In the genomic region with DNA sequence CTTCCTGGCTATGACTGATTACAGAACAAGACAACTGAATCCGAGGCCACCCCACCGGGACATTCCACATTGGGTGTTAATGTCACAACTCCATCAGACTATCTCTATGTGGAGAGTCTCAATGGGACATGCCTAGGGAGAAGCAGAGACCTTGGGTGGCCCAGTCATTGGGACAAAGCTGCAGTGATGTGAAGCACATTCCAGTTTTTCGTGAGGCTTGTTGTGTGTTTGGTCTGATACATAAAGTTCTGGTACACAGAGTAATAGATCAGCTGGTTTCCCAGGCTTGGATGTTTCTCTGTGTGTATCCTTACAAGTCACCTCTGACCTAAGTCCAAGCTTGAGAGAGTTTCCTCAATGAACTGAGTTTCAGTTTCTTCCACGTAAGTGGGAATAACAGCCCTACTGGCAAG, we compare ENCODE assay signal across 35 cellular contexts. TPM values are rescaled to one million over a fixed set of nuclear protein-coding genes. Genes with fewer than 3 reads are reported as not detected.
A peak's percentile ranks its signal among the peaks of the same experiment; 100 is the strongest.
DNase-seq lines count a peak whose midpoint lies in the region; ATAC-seq and TF ChIP-seq lines count a peak whose summit lies in the region.
"Had no signal": no experiment of that assay in that cellular context is flagged by ENCODE, and none has a peak within 500 bp of the region (broad histone marks: within the 10 kb centered on the region; RNA-seq: fewer than 3 reads in every experiment).

No MANE protein-coding gene starts in this region.

- H3K36me3 ChIP-seq in left ventricle myocardium inferior = no peaks in the 10 kb centered on the region
- no peaks in the 10 kb centered on the region for H3K36me3 ChIP-seq in parathyroid adenoma (ENCODE audit: control insufficient read depth, insufficient read depth, low read length)
- H3K36me3 ChIP-seq in upper lobe of right lung = no peaks in the 10 kb centered on the region
- no peaks in the 10 kb centered on the region for H3K36me3 ChIP-seq in SK-N-SH (replicated peaks in 1 of 2; ENCODE audit: control insufficient read depth in 1 of 2, insufficient read depth in 2 of 2, low read length in 1 of 2)
- H3K36me3 ChIP-seq: MG63, neural progenitor cell, thyroid gland had no signal

- H3K27ac Mint-ChIP-seq in activated naive CD4-positive, alpha-beta T cell treated with anti-CD3 and anti-CD28 coated beads, Interleukin-2, amount 10 ng/mL, durations not matched to agents 7 days and 5 days = no peak overlapping the region
- H3K27ac Mint-ChIP-seq: activated naive CD8-positive, alpha-beta T cell treated with anti-CD3 and anti-CD28 coated beads, Interleukin-2, amount 50 U/mL, for 24 hours; CD8-positive, alpha-beta T cell; HFFc6; immature natural killer cell; neural progenitor cell; T-helper 2 cell treated with Interferon-gamma antibody and Interleukin-4, amounts not matched to agents 5 μg/mL and 100 μg/mL, for 36 hours had no signal

- H3K9me3 Mint-ChIP-seq in activated naive CD4-positive, alpha-beta T cell treated with anti-CD3 and anti-CD28 coated beads, Interleukin-2, amount 10 ng/mL, durations not matched to agents 7 days and 5 days = no peaks in the 10 kb centered on the region
- H3K9me3 Mint-ChIP-seq: activated naive CD8-positive, alpha-beta T cell treated with anti-CD3 and anti-CD28 coated beads, Interleukin-2, amount 50 U/mL, for 24 hours; CD8-positive, alpha-beta T cell; HFFc6; immature natural killer cell; neural progenitor cell had no signal

- TF ChIP-seq RAD21 in SK-N-SH (IDR thresholded peaks at IDR 0.05; ENCODE audit: low read length) = no peak

- no peaks in the 10 kb centered on the region for H3K36me3 Mint-ChIP-seq in activated naive CD4-positive, alpha-beta T cell treated with anti-CD3 and anti-CD28 coated beads, Interleukin-2, amount 10 ng/mL, durations not matched to agents 7 days and 5 days
- H3K36me3 Mint-ChIP-seq: CD8-positive, alpha-beta T cell; immature natural killer cell; neural progenitor cell had no signal

- TF ChIP-seq EP300 in SK-N-SH (IDR thresholded peaks at IDR 0.05; ENCODE audit: borderline replicate concordance in 1 of 2, low read depth in 1 of 2, low read length in 1 of 2) = no peak

- no peaks in the 10 kb centered on the region for H3K9me2 ChIP-seq in SK-N-SH

- H4K20me1 ChIP-seq in SK-N-SH (ENCODE audit: insufficient read depth) = no peaks in the 10 kb centered on the region

- H3K4me3 ChIP-seq in left ventricle myocardium inferior = no peak overlapping the region
- H3K4me3 ChIP-seq in parathyroid adenoma (ENCODE audit: low read depth, low read length) = no peak overlapping the region
- no peak overlapping the region for H3K4me3 ChIP-seq in upper lobe of right lung
- no peak overlapping the region for H3K4me3 ChIP-seq in SK-N-SH (ENCODE audit: low read depth in 2 of 2, low read length in 1 of 2)
- H3K4me3 ChIP-seq: GM23248, MG63, neural progenitor cell, thyroid gland had no signal

- H3K79me2 ChIP-seq in parathyroid adenoma = no peaks in the 10 kb centered on the region
- H3K79me2 ChIP-seq in SK-N-SH (ENCODE audit: insufficient read depth) = no peaks in the 10 kb centered on the region

- H3K9me3 ChIP-seq in left ventricle myocardium inferior (replicated peaks) = no peaks in the 10 kb centered on the region
- H3K9me3 ChIP-seq in parathyroid adenoma (ENCODE audit: control insufficient read depth, low read length) = no peaks in the 10 kb centered on the region
- H3K9me3 ChIP-seq in upper lobe of right lung = no peaks in the 10 kb centered on the region
- no peaks in the 10 kb centered on the region for H3K9me3 ChIP-seq in SK-N-SH
- H3K9me3 ChIP-seq: MG63, thyroid gland had no signal

- POLR2A ChIA-PET in SK-N-SH (lab: Yijun Ruan, JAX) = no interaction called here

- peak overlapping the region; percentile 65 for H3K27ac ChIP-seq in left ventricle myocardium inferior (replicated peaks)
- H3K27ac ChIP-seq in parathyroid adenoma = peak overlapping the region; percentile 59
- H3K27ac ChIP-seq in upper lobe of right lung = no peak overlapping the region
- no peak overlapping the region for H3K27ac ChIP-seq in SK-N-SH (ENCODE audit: low read depth in 2 of 2, low read length in 1 of 2)
- H3K27ac ChIP-seq: epithelial cell of prostate, foreskin keratinocyte, GM23248, neural progenitor cell, RWPE1, thyroid gland had no signal

- H3K4me1 ChIP-seq in left ventricle myocardium inferior (no peaks in the 10 kb centered on the region), parathyroid adenoma (no peaks in the 10 kb centered on the region), upper lobe of right lung (peaks cover 6% of the 10 kb centered on the region), SK-N-SH (ENCODE audit: control insufficient read depth in 1 of 2, insufficient read depth in 2 of 2, low read depth in 1 of 2, low read length in 1 of 2) (0 out of 4 replicates have a peak, but pooled peaks cover 0 to 3% of the 10 kb centered on the region in 2 experiments)
- H3K4me1 ChIP-seq: foreskin keratinocyte, neural progenitor cell had no signal

- intact Hi-C loops in Right ventricle myocardium inferior (cut with DNase I) = no loop called here
- intact Hi-C loops in cardiac septum (cut with DNase I) = no loop called here
- intact Hi-C loops in left ventricle myocardium inferior (cut with micrococcal nuclease) = no loop called here
- intact Hi-C loops in upper lobe of right lung (cut with DNase I) = no loop called here

- H3K27me3 ChIP-seq in left ventricle myocardium inferior (ENCODE audit: low read depth) (no peaks in the 10 kb centered on the region), parathyroid adenoma (ENCODE audit: control insufficient read depth, insufficient read depth, low read length) (no peaks in the 10 kb centered on the region), upper lobe of right lung (no peaks in the 10 kb centered on the region), SK-N-SH (ENCODE audit: insufficient read depth) (no peaks in the 10 kb centered on the region)
- H3K27me3 ChIP-seq: foreskin keratinocyte, MG63, neural progenitor cell, thyroid gland had no signal

- H3K27me3 Mint-ChIP-seq in activated naive CD4-positive, alpha-beta T cell treated with anti-CD3 and anti-CD28 coated beads, Interleukin-2, amount 10 ng/mL, durations not matched to agents 7 days and 5 days = no peaks in the 10 kb centered on the region
- H3K27me3 Mint-ChIP-seq: activated naive CD8-positive, alpha-beta T cell treated with anti-CD3 and anti-CD28 coated beads, Interleukin-2, amount 50 U/mL, for 24 hours had no signal

- WGBS in SK-N-SH (ENCODE audit: low lambda C conversion rate) = 45% methylated on average over 4 of the region's 4 CpGs

- H3K4me2 ChIP-seq in parathyroid adenoma (ENCODE audit: low read length) (no peak overlapping the region), SK-N-SH (no peak overlapping the region)
- H3K4me2 ChIP-seq: neural progenitor cell had no signal

- ATAC-seq in Right ventricle myocardium inferior (peak; percentile 74), upper lobe of right lung (peak; percentile 21)
- ATAC-seq: activated naive CD8-positive, alpha-beta T cell treated with anti-CD3 and anti-CD28 coated beads, Interleukin-2, amount 50 U/mL, for 24 hours; CD8-positive, alpha-beta T cell; foreskin keratinocyte; left lobe of liver; SK-N-SH treated with all-trans-retinoic acid at 6 μM for 48 hours had no signal

- peaks cover 21% of the 10 kb centered on the region for H3K4me1 Mint-ChIP-seq in activated naive CD4-positive, alpha-beta T cell treated with anti-CD3 and anti-CD28 coated beads, Interleukin-2, amount 10 ng/mL, durations not matched to agents 7 days and 5 days
- H3K4me1 Mint-ChIP-seq: immature natural killer cell had no signal

- no peak for DNase-seq in Right ventricle myocardium inferior (ENCODE audit: missing footprints)
- DNase-seq in cardiac septum (ENCODE audit: low spot score) = no peak
- peak; percentile 20 for DNase-seq in left ventricle myocardium inferior
- DNase-seq in upper lobe of right lung = no peak
- no peak for DNase-seq in HT-29 (ENCODE audit: low spot score)
- no peak for DNase-seq in activated naive CD4-positive, alpha-beta T cell treated with anti-CD3 and anti-CD28 coated beads, Interleukin-2, amount 10 ng/mL, durations not matched to agents 7 days and 5 days
- DNase-seq in SK-N-SH = no peak
- DNase-seq: activated CD4-positive, alpha-beta T cell treated with anti-CD3 and anti-CD28 coated beads, Interleukin-2, amount 50 U/mL, for 4 hours; activated naive CD8-positive, alpha-beta T cell treated with anti-CD3 and anti-CD28 coated beads, Interleukin-2, amount 50 U/mL, for 24 hours; CD8-positive, alpha-beta T cell; cerebellar nuclear complex; DMS153; foreskin keratinocyte; GF-D8; GM23248; HFFc6; hippocampal formation; immature natural killer cell; MG63; NCI-H1417; NCI-H2081; NCI-H226; NCI-H748 treated with DMSO at 0.1 percent for 48 hours; stimulated activated CD4-positive, alpha-beta T cell treated with anti-CD3 and anti-CD28 coated beads, Interleukin-12 subunit alpha, Interleukin-12 subunit beta, amount 100 ng/mL, for 4 hours; stimulated activated CD4-positive, alpha-beta T cell treated with anti-CD3 and anti-CD28 coated beads, Interleukin-4, amount 100 ng/mL, for 24 hours; stimulated activated naive CD4-positive, alpha-beta T cell; thyroid gland had no signal

- H3K4me3 Mint-ChIP-seq in activated naive CD4-positive, alpha-beta T cell treated with anti-CD3 and anti-CD28 coated beads, Interleukin-2, amount 10 ng/mL, durations not matched to agents 7 days and 5 days = no peak overlapping the region
- H3K4me3 Mint-ChIP-seq: activated naive CD8-positive, alpha-beta T cell treated with anti-CD3 and anti-CD28 coated beads, Interleukin-2, amount 50 U/mL, for 24 hours; CD8-positive, alpha-beta T cell; HFFc6; immature natural killer cell; neural progenitor cell; T-helper 2 cell treated with Interferon-gamma antibody and Interleukin-4, amounts not matched to agents 5 μg/mL and 100 μg/mL, for 36 hours had no signal

- H2AFZ ChIP-seq in parathyroid adenoma = no peak overlapping the region
- no peak overlapping the region for H2AFZ ChIP-seq in SK-N-SH (ENCODE audit: low read depth)
- H2AFZ ChIP-seq: GM23248, neural progenitor cell had no signal

- H3F3A ChIP-seq in SK-N-SH (replicated peaks; ENCODE audit: insufficient read depth) = no peaks in the 10 kb centered on the region

- H3K9ac ChIP-seq in parathyroid adenoma (no peak overlapping the region), SK-N-SH (no peak overlapping the region)
- H3K9ac ChIP-seq: GM23248, neural progenitor cell had no signal

- TF ChIP-seq CTCF in left ventricle myocardium inferior (IDR thresholded peaks at IDR 0.05; ENCODE audit: borderline replicate concordance) = no peak
- TF ChIP-seq CTCF in parathyroid adenoma (IDR thresholded peaks at IDR 0.05) = no peak
- TF ChIP-seq CTCF in upper lobe of right lung (IDR thresholded peaks at IDR 0.05) = no peak
- TF ChIP-seq CTCF in SK-N-SH (IDR thresholded peaks at IDR 0.05) = no peak

- CTCF ChIA-PET in activated naive CD4-positive, alpha-beta T cell treated with anti-CD3 and anti-CD28 coated beads, Interleukin-2, amount 10 ng/mL, durations not matched to agents 7 days and 5 days (lab: Charles Lee) = no interaction called here
- CTCF ChIA-PET in SK-N-SH (lab: Yijun Ruan, JAX) = no interaction called here

RNA-seq across cellular contexts. Expression of a gene that starts 42.3 kb away (rescaled TPM):
- 7.5 TPM for total RNA-seq in Right ventricle myocardium inferior
- total RNA-seq in cardiac septum = 3.2 TPM
- total RNA-seq in left ventricle myocardium inferior = 6.3 TPM
- 165 TPM for total RNA-seq in upper lobe of right lung
- total RNA-seq in HT-29 (2014; rRNA removed; shearing (Covaris generic)) = 0.34 TPM in 1 of 2 replicates, not detected in the other
- 10.8 and 11.9 TPM in 2 replicates for polyA plus RNA-seq in SK-N-SH (2012; rRNA removed)
- 17.2 and 19.2 TPM in 2 replicates for polyA plus RNA-seq in SK-N-SH (2012; cell fraction: cytosol; rRNA removed)
- 4.0 and 5.9 TPM in 2 replicates for polyA plus RNA-seq in SK-N-SH (2012; cell fraction: nucleus; rRNA removed)
- total RNA-seq: A172 had no signal

Comparison
In these comparisons a context has a peak if more than half of its experiments do, and no peak if none do; other contexts are left out.
1. H3K27ac ChIP-seq: peak in left ventricle myocardium inferior (single experiment) and parathyroid adenoma (single experiment); none in upper lobe of right lung (single experiment) and SK-N-SH (0 of 2).
2. RNA of a gene that starts 42.3 kb away (total RNA-seq): 165 TPM in upper lobe of right lung (single experiment); 7.5 TPM in Right ventricle myocardium inferior (single experiment), 6.3 TPM in left ventricle myocardium inferior (single experiment), 3.2 TPM in cardiac septum (single experiment) and 0.34 TPM in HT-29; every median in the first group is over 10 times any median in the second.